Comparison of ENCODE assay signal across 11 cellular contexts in the genomic region with DNA sequence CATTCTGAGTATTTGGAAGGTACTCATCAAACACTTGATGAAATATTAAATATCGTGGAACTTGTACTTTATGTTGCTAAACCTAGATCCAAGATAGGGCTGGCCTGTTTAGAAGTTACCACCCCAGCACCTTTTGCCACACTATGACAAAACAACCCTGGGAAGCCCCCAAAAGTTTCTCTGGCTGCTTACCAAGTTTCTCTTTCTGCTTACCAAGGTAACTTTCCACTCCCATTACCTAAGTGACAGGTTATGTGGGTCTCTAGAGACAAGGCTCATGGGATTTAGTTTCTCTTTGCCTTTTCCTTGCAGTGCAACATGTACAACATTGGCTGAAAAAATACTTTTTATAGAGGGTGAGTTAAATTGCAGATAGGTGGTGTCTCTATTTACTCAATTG. TPM values are rescaled to one million over a fixed set of nuclear protein-coding genes. Genes with fewer than 3 reads are reported as not detected.
DNase-seq lines count a peak whose midpoint lies in the region; ATAC-seq and TF ChIP-seq lines count a peak whose summit lies in the region.
"Had no signal": no experiment of that assay in that cellular context is flagged by ENCODE, and none has a peak within 500 bp of the region (broad histone marks: within the 10 kb centered on the region; RNA-seq: fewer than 3 reads in every experiment).

No MANE protein-coding gene starts in this region.

- no peak overlapping the region for H2AFZ ChIP-seq in OCI-LY3 (ENCODE audit: low read depth, low read length)

- H4K20me1 ChIP-seq in OCI-LY3 (ENCODE audit: insufficient read depth, low read length) = no peaks in the 10 kb centered on the region

- no peak for TF ChIP-seq CTCF in OCI-LY3 (IDR thresholded peaks at IDR 0.05; ENCODE audit: low read depth, low read length)

- no peaks in the 10 kb centered on the region for H3K79me2 ChIP-seq in OCI-LY3 (ENCODE audit: low read length)

- DNase-seq in HuH-7 (ENCODE audit: low spot score) (no peak), NCI-H446 treated with DMSO at 0.1 percent for 48 hours (lab: John Stamatoyannopoulos, UW) (no peak), SJCRH30 (no peak), 8988T (no peak)
- DNase-seq: NCI-H446 had no signal

- H3K27ac ChIP-seq in OCI-LY3 (ENCODE audit: low read length) = peak overlapping the region; percentile 87
- no peak overlapping the region for H3K27ac ChIP-seq in SJCRH30
- H3K27ac ChIP-seq: right atrium auricular region had no signal

- no peaks in the 10 kb centered on the region for H3K9me3 ChIP-seq in OCI-LY3 (ENCODE audit: insufficient read depth, low read length)
- H3K9me3 ChIP-seq in SJCRH30 (replicated peaks) = no peaks in the 10 kb centered on the region
- H3K9me3 ChIP-seq: right atrium auricular region had no signal

- H3K4me2 ChIP-seq in OCI-LY3 (ENCODE audit: low read length) = peak overlapping the region; percentile 53

- ATAC-seq in GM18508 (IDR thresholded peaks at IDR 0.05; ENCODE audit: insufficient read depth, unreplicated experiment) (peak; percentile 68), GM19455 (IDR thresholded peaks at IDR 0.05; ENCODE audit: unreplicated experiment) (peak; percentile 64), HG02938 (IDR thresholded peaks at IDR 0.05; ENCODE audit: unreplicated experiment) (peak; percentile 67)
- ATAC-seq: HCT116 had no signal

- H3K9ac ChIP-seq in OCI-LY3 (ENCODE audit: low read length) = peak overlapping the region; percentile 52

- no peaks in the 10 kb centered on the region for H3K36me3 ChIP-seq in OCI-LY3 (replicated peaks; ENCODE audit: low read depth, low read length)
- no peaks in the 10 kb centered on the region for H3K36me3 ChIP-seq in SJCRH30
- H3K36me3 ChIP-seq: right atrium auricular region had no signal

- H3K4me1 ChIP-seq in OCI-LY3 (ENCODE audit: low read length) = peaks cover 86% of the 10 kb centered on the region
- no peaks in the 10 kb centered on the region for H3K4me1 ChIP-seq in SJCRH30

- H3K4me3 ChIP-seq in OCI-LY3 (ENCODE audit: low read length) = peak overlapping the region; percentile 11; the same call in 1 of the 2 replicates
- no peak overlapping the region for H3K4me3 ChIP-seq in SJCRH30
- H3K4me3 ChIP-seq: right atrium auricular region had no signal

- H3K27me3 ChIP-seq in OCI-LY3 (ENCODE audit: low read depth, low read length) (no peaks in the 10 kb centered on the region), SJCRH30 (no peaks in the 10 kb centered on the region)
- H3K27me3 ChIP-seq: right atrium auricular region had no signal

RNA-seq across cellular contexts. Expression of a gene that starts 28.9 kb away (rescaled TPM):
- total RNA-seq in SJCRH30 (2014; rRNA removed; shearing (Covaris generic)) = 25.3 and 31.2 TPM in 2 replicates

RNA-seq across cellular contexts. Expression of a gene that starts 54.9 kb away (rescaled TPM):
- total RNA-seq in SJCRH30 (2014; rRNA removed; shearing (Covaris generic)) = 18.4 and 24.8 TPM in 2 replicates
